In genomic region chr3:128707935-128708494, GRCh38 we compare ENCODE assay signal across 18 cellular contexts. TPM values are rescaled to one million over a fixed set of nuclear protein-coding genes. Genes with fewer than 3 reads are reported as not detected.
DNase-seq lines count a peak whose midpoint lies in the region; ATAC-seq, FAIRE-seq and TF ChIP-seq lines count a peak whose summit lies in the region.
"Had no signal": no experiment of that assay in that cellular context is flagged by ENCODE, and none has a peak within 500 bp of the region (broad histone marks: within the 10 kb centered on the region; RNA-seq: fewer than 3 reads in every experiment).

No MANE protein-coding gene starts in this region.

- H3K27ac Mint-ChIP-seq in T-helper 17 cell = peak overlapping the region; percentile 45
- H3K27ac Mint-ChIP-seq: B cell had no signal

- H4K20me1 ChIP-seq in HepG2 (ENCODE audit: insufficient read depth, low read length) (no peaks in the 10 kb centered on the region), mammary epithelial cell (ENCODE audit: insufficient read depth, low read length) (no peaks in the 10 kb centered on the region)

- DNase-seq in NCI-H510A treated with DMSO at 0.1 percent for 48 hours (lab: John Stamatoyannopoulos, UW) = peak; percentile 3
- no peak for DNase-seq in NCI-H510A (lab: John Stamatoyannopoulos, UW)
- DNase-seq in T-helper 17 cell = no peak
- DNase-seq in HepG2 (ENCODE audit: low spot score) = peak; percentile 74
- DNase-seq in small intestine = peak; percentile 19
- DNase-seq in mammary epithelial cell = no peak
- DNase-seq in tibial nerve (ENCODE audit: low spot score in 2 of 2) = no peak
- DNase-seq: Caco-2; CD4-positive, CD25-positive, alpha-beta regulatory T cell; GF-D8; GOT3; NCI-H1436; NCI-H2029 treated with DMSO at 0.1 percent for 48 hours; NCI-H524 treated with DMSO at 0.1 percent for 48 hours; RPMI8226 had no signal

- H3K4me1 ChIP-seq in HepG2 (ENCODE audit: insufficient read depth, low read length) (peaks cover 20% of the 10 kb centered on the region), small intestine (ENCODE audit: control insufficient read depth in 2 of 2, insufficient read depth in 1 of 2, low read depth in 1 of 2, low read length in 1 of 2) (no peaks in the 10 kb centered on the region), mammary epithelial cell (ENCODE audit: insufficient read depth, low read length) (peaks cover 10% of the 10 kb centered on the region), tibial nerve (no peaks in the 10 kb centered on the region)

- no peak overlapping the region for H3K9ac ChIP-seq in HepG2 (ENCODE audit: insufficient read depth, low read depth, low read length)
- H3K9ac ChIP-seq in mammary epithelial cell (ENCODE audit: insufficient read depth, low read length) = no peak overlapping the region

- no peaks in the 10 kb centered on the region for H3K36me3 Mint-ChIP-seq in T-helper 17 cell (ENCODE audit: low read depth)
- H3K36me3 Mint-ChIP-seq: CD4-positive, CD25-positive, alpha-beta regulatory T cell had no signal

- H2AFZ ChIP-seq in HepG2 (ENCODE audit: low read length) (no peak overlapping the region), mammary epithelial cell (ENCODE audit: low read depth, low read length) (no peak overlapping the region)

- H3K27me3 Mint-ChIP-seq in T-helper 17 cell = no peaks in the 10 kb centered on the region
- H3K27me3 Mint-ChIP-seq: B cell had no signal

- FAIRE-seq in HepG2 (lab: Jason Lieb, UNC) (peak; percentile 15), small intestine (lab: Jason Lieb, UNC) (no peak)

- H3K27ac ChIP-seq in HepG2 (ENCODE audit: extremely low read length, insufficient read depth, low read length) (peak overlapping the region; percentile 28), small intestine (ENCODE audit: low read depth in 1 of 2, low read length in 1 of 2) (no peak overlapping the region), mammary epithelial cell (ENCODE audit: insufficient read depth, low read depth, low read length) (no peak overlapping the region), tibial nerve (no peak overlapping the region)

- CTCF ChIA-PET in HepG2 (lab: Yijun Ruan, JAX; ENCODE audit: low intra/inter-chr PET ratio, low total read pairs) = no interaction called here
- CTCF ChIA-PET in mammary epithelial cell (lab: Charles Lee; ENCODE audit: low non-redundant PET) = no interaction called here

- no peak for ATAC-seq in T-helper 17 cell
- peak; percentile 90 for ATAC-seq in HepG2
- no peak for ATAC-seq in GM21423 (IDR thresholded peaks at IDR 0.05; ENCODE audit: unreplicated experiment)
- ATAC-seq: HCT116 had no signal

- TF ChIP-seq POLR2A in HepG2 (IDR thresholded peaks at IDR 0.05; ENCODE audit: insufficient read depth in 1 of 2, low read depth in 2 of 2, low read length in 2 of 2) (no peak), tibial nerve (IDR thresholded peaks at IDR 0.05) (no peak)

- no peaks in the 10 kb centered on the region for H3K36me3 ChIP-seq in HepG2 (replicated peaks in 1 of 2; ENCODE audit: control insufficient read depth in 1 of 2, insufficient read depth in 2 of 2, low read length in 2 of 2)
- no peaks in the 10 kb centered on the region for H3K36me3 ChIP-seq in small intestine (ENCODE audit: control insufficient read depth in 2 of 2, insufficient read depth in 2 of 2, low read length in 2 of 2)
- H3K36me3 ChIP-seq in mammary epithelial cell (ENCODE audit: insufficient read depth, low read length) = no peaks in the 10 kb centered on the region
- no peaks in the 10 kb centered on the region for H3K36me3 ChIP-seq in tibial nerve

- peak; percentile 11 to 61; a peak in 1 of 4 replicates for TF ChIP-seq EP300 in HepG2 (IDR thresholded peaks at IDR 0.05; ENCODE audit: low read depth in 2 of 2, low read length in 2 of 2)
- no peak for TF ChIP-seq EP300 in HepG2 (CRISPR knock-in tag; IDR thresholded peaks at IDR 0.05; ENCODE audit: borderline replicate concordance)
- no peak for TF ChIP-seq EP300 in tibial nerve (IDR thresholded peaks at IDR 0.05)

- dilution Hi-C loops in mammary epithelial cell (cut with HindIII; ENCODE audit: low sequenced_read_pairs) = no loop called here

- WGBS in HepG2 (ENCODE audit: low lambda C conversion rate) = 0% methylated on average over 2 of the region's 2 CpGs
- 36 to 59% (median 36%) methylated on average over 2 of the region's 2 CpGs for WGBS in small intestine, 3 donors
- WGBS in mammary epithelial cell (ENCODE audit: low coverage, missing lambda C conversion rate) = 100% methylated on average over 2 of the region's 2 CpGs
- WGBS in tibial nerve, 2 donors = 71 to 83% methylated on average over 2 of the region's 2 CpGs

- H3K9me3 ChIP-seq in T-helper 17 cell (ENCODE audit: control insufficient read depth, low read length, poor library complexity, severe bottlenecking) (no peaks in the 10 kb centered on the region), HepG2 (ENCODE audit: low read length) (no peaks in the 10 kb centered on the region), small intestine (ENCODE audit: control insufficient read depth, low read depth) (no peaks in the 10 kb centered on the region), mammary epithelial cell (replicated peaks; ENCODE audit: insufficient read depth, low read length) (no peaks in the 10 kb centered on the region), tibial nerve (no peaks in the 10 kb centered on the region)
- H3K9me3 ChIP-seq: Caco-2 had no signal

- H3K79me2 ChIP-seq in HepG2 (ENCODE audit: insufficient read depth, low read length) (no peaks in the 10 kb centered on the region), mammary epithelial cell (ENCODE audit: insufficient read depth, low read length) (no peaks in the 10 kb centered on the region)

- TF ChIP-seq RAD21 in HepG2 (CRISPR knock-in tag; IDR thresholded peaks at IDR 0.05) = no peak

- intact Hi-C loops in HepG2 (cut with micrococcal nuclease; ENCODE audit: unreplicated experiment) (no loop called here), mammary epithelial cell (cut with micrococcal nuclease) (no loop called here)

- in situ Hi-C loops in HepG2 (cut with HindIII; ENCODE audit: extremely low pct_ligation_motif_present, low pct_unique_long_range_greater_than_20kb) = no loop called here
- in situ Hi-C loops in mammary epithelial cell (cut with MboI; ENCODE audit: low sequenced_read_pairs in 2 of 2) = no loop called here

- TF ChIP-seq CTCF in HepG2 (CRISPR knock-in tag; IDR thresholded peaks at IDR 0.05) (no peak), mammary epithelial cell (conservative IDR thresholded peaks at IDR 0.05 in 1 of 2, IDR thresholded peaks at IDR 0.05 in 1 of 2; ENCODE audit: extremely low read depth in 1 of 2, insufficient read depth in 1 of 2, low read depth in 1 of 2, low read length in 2 of 2) (no peak), tibial nerve (IDR thresholded peaks at IDR 0.05) (no peak)

- no peak overlapping the region for H3K4me3 Mint-ChIP-seq in T-helper 17 cell
- H3K4me3 Mint-ChIP-seq: B cell; CD4-positive, CD25-positive, alpha-beta regulatory T cell had no signal

- H3K4me1 Mint-ChIP-seq in T-helper 17 cell = peaks cover 2% of the 10 kb centered on the region
- H3K4me1 Mint-ChIP-seq: B cell; CD4-positive, CD25-positive, alpha-beta regulatory T cell had no signal

- POLR2A ChIA-PET in HepG2 (lab: Yijun Ruan, JAX) = interaction anchor here (0.8 to 1.0 kb wide), 2 partner anchors 10 to 28 kb away, joined by 4 to 7 read pairs; no protein-coding TSS in a partner anchor

- BruUV-seq in HepG2 (replicated peaks; lab: Mats Ljungman, UMichigan) (no TSS peak), mammary epithelial cell (replicated peaks; lab: Mats Ljungman, UMichigan) (no TSS peak)

- H3K27me3 ChIP-seq in HepG2 (ENCODE audit: control insufficient read depth in 1 of 2, insufficient read depth in 2 of 2, low read length in 2 of 2) (peaks cover 4 to 9% of the 10 kb centered on the region in 2 experiments; a peak in 3 of 5 replicates), small intestine (ENCODE audit: control insufficient read depth in 2 of 2, insufficient read depth in 2 of 2, low read length in 2 of 2) (no peaks in the 10 kb centered on the region), mammary epithelial cell (ENCODE audit: insufficient read depth, low read length) (no peaks in the 10 kb centered on the region), tibial nerve (no peaks in the 10 kb centered on the region)

- H3K4me2 ChIP-seq in HepG2 (ENCODE audit: low read depth, low read length) (peak overlapping the region; percentile 30), mammary epithelial cell (ENCODE audit: insufficient read depth, low read depth, low read length) (no peak overlapping the region)

- H3K4me3 ChIP-seq in HepG2 (replicated peaks in 1 of 3; ENCODE audit: insufficient read depth in 1 of 3, low read depth in 2 of 3, low read length in 3 of 3) (no peak overlapping the region), small intestine (ENCODE audit: low read depth in 1 of 2, low read length in 2 of 2) (no peak overlapping the region), mammary epithelial cell (replicated peaks in 1 of 3; ENCODE audit: insufficient read depth in 1 of 3, low read depth in 2 of 3, low read length in 3 of 3) (no peak overlapping the region), tibial nerve (no peak overlapping the region)

RNA-seq across cellular contexts. Expression of gene RAB7A, which starts 18.0 kb away (rescaled TPM):
- total RNA-seq in T-helper 17 cell (100 to 1,000 TPM; 145 to 166 TPM), HepG2 (2016; rRNA removed; fragmentation: Illumina TruSeq; extraction: Trizol) (26.5 and 49.0 TPM in 2 replicates), mammary epithelial cell (100 to 1,000 TPM in 1 of 2 donors, 10 to 100 TPM in 1; 76.7 to 352 TPM), tibial nerve (100 to 1,000 TPM in 3 of 4 donors, 10 to 100 TPM in 1; 89.2 to 128 (median 114) TPM)
- 38.7 and 41.1 TPM in 2 replicates for total RNA-seq in HepG2 (2016; cell fraction: cytosol; rRNA removed; fragmentation: Illumina TruSeq; extraction: Trizol; ENCODE audit: low read depth)
- total RNA-seq in HepG2 (2016; cell fraction: insoluble cytoplasmic fraction; rRNA removed; fragmentation: Illumina TruSeq; extraction: Trizol) = 28.3 and 46.8 TPM in 2 replicates
- total RNA-seq in HepG2 (2016; cell fraction: membrane; rRNA removed; fragmentation: Illumina TruSeq; extraction: Trizol) = 17.9 and 21.7 TPM in 2 replicates
- total RNA-seq in HepG2 (2016; cell fraction: nucleus; rRNA removed; fragmentation: Illumina TruSeq; extraction: Trizol) = 23.4 and 24.9 TPM in 2 replicates
- polyA plus RNA-seq in HepG2 (2011; rRNA removed) (151 and 182 TPM in 2 replicates), small intestine (100 to 1,000 TPM; 141 to 167 (median 162) TPM), mammary epithelial cell (353 TPM)
- 150 and 192 TPM in 2 replicates for polyA plus RNA-seq in HepG2 (2011; cell fraction: cytosol; rRNA removed)
- 22.3 and 35.1 TPM in 2 replicates for polyA plus RNA-seq in HepG2 (2011; cell fraction: nucleus; rRNA removed)
- 113 and 143 TPM in 2 replicates for polyA plus RNA-seq in HepG2 (2012)
- 9.2 and 10.5 TPM in 2 replicates for polyA plus RNA-seq in HepG2 (2016; cell fraction: cytosol; fragmentation: Illumina TruSeq; extraction: Trizol; ENCODE audit: low read depth)
- 212 and 261 TPM in 2 replicates for polyA plus RNA-seq in HepG2 (2016; cell fraction: insoluble cytoplasmic fraction; fragmentation: Illumina TruSeq; extraction: Trizol; ENCODE audit: low read depth)
- 28.1 and 31.8 TPM in 2 replicates for polyA plus RNA-seq in HepG2 (2016; cell fraction: membrane; fragmentation: Illumina TruSeq; extraction: Trizol; ENCODE audit: low read depth)
- polyA plus RNA-seq in HepG2 (2016; cell fraction: nucleus; fragmentation: Illumina TruSeq; extraction: Trizol; ENCODE audit: insufficient read depth, low read depth) = 82.8 and 96.0 TPM in 2 replicates
- polyA minus RNA-seq in HepG2 (2011; rRNA and poly(A)+ RNA removed; ENCODE audit: low replicate concordance) = 149 and 160 TPM in 2 replicates
- 58.7 and 72.0 TPM in 2 replicates for polyA minus RNA-seq in HepG2 (2011; cell fraction: cytosol; rRNA and poly(A)+ RNA removed)
- 34.9 and 44.1 TPM in 2 replicates for polyA minus RNA-seq in HepG2 (2011; cell fraction: nucleus; rRNA and poly(A)+ RNA removed)
- 404 TPM for polyA minus RNA-seq in mammary epithelial cell

RNA-seq across cellular contexts. Expression of gene RPN1, which starts 57.4 kb away (rescaled TPM):
- total RNA-seq in T-helper 17 cell = 100 to 1,000 TPM; 117 TPM
- total RNA-seq in HepG2 (2016; rRNA removed; fragmentation: Illumina TruSeq; extraction: Trizol) = 158 and 342 TPM in 2 replicates
- total RNA-seq in HepG2 (2016; cell fraction: cytosol; rRNA removed; fragmentation: Illumina TruSeq; extraction: Trizol; ENCODE audit: low read depth) = 95.2 and 99.3 TPM in 2 replicates
- total RNA-seq in HepG2 (2016; cell fraction: insoluble cytoplasmic fraction; rRNA removed; fragmentation: Illumina TruSeq; extraction: Trizol) = 156 and 336 TPM in 2 replicates
- 158 and 173 TPM in 2 replicates for total RNA-seq in HepG2 (2016; cell fraction: membrane; rRNA removed; fragmentation: Illumina TruSeq; extraction: Trizol)
- total RNA-seq in HepG2 (2016; cell fraction: nucleus; rRNA removed; fragmentation: Illumina TruSeq; extraction: Trizol) = 246 and 283 TPM in 2 replicates
- 243 and 290 TPM in 2 replicates for polyA plus RNA-seq in HepG2 (2011; rRNA removed)
- polyA plus RNA-seq in HepG2 (2011; cell fraction: cytosol; rRNA removed) = 241 and 251 TPM in 2 replicates
- 102 and 103 TPM in 2 replicates for polyA plus RNA-seq in HepG2 (2011; cell fraction: nucleus; rRNA removed)
- 136 and 184 TPM in 2 replicates for polyA plus RNA-seq in HepG2 (2012)
- polyA plus RNA-seq in HepG2 (2016; cell fraction: cytosol; fragmentation: Illumina TruSeq; extraction: Trizol; ENCODE audit: low read depth) = 84.9 and 88.7 TPM in 2 replicates
- polyA plus RNA-seq in HepG2 (2016; cell fraction: insoluble cytoplasmic fraction; fragmentation: Illumina TruSeq; extraction: Trizol; ENCODE audit: low read depth) = 124 and 131 TPM in 2 replicates
- 106 and 122 TPM in 2 replicates for polyA plus RNA-seq in HepG2 (2016; cell fraction: membrane; fragmentation: Illumina TruSeq; extraction: Trizol; ENCODE audit: low read depth)
- 289 and 294 TPM in 2 replicates for polyA plus RNA-seq in HepG2 (2016; cell fraction: nucleus; fragmentation: Illumina TruSeq; extraction: Trizol; ENCODE audit: insufficient read depth, low read depth)
- 467 and 766 TPM in 2 replicates for polyA minus RNA-seq in HepG2 (2011; rRNA and poly(A)+ RNA removed; ENCODE audit: low replicate concordance)
- polyA minus RNA-seq in HepG2 (2011; cell fraction: cytosol; rRNA and poly(A)+ RNA removed) = 220 and 227 TPM in 2 replicates
- polyA minus RNA-seq in HepG2 (2011; cell fraction: nucleus; rRNA and poly(A)+ RNA removed) = 116 and 127 TPM in 2 replicates
- polyA plus RNA-seq in small intestine = 100 to 1,000 TPM in 1 of 3 donors, 10 to 100 TPM in 2; 43.2 to 270 (median 55.4) TPM
- 100 to 1,000 TPM; 206 to 305 TPM for total RNA-seq in mammary epithelial cell
- polyA plus RNA-seq in mammary epithelial cell = 317 TPM
- polyA minus RNA-seq in mammary epithelial cell = 414 TPM
- 100 to 1,000 TPM; 173 to 255 (median 204) TPM for total RNA-seq in tibial nerve

Comparison
In these comparisons a context has a peak if more than half of its experiments do, and no peak if none do; other contexts are left out.
1. DNase-seq: peak in NCI-H510A treated with DMSO at 0.1 percent for 48 hours (single experiment), HepG2 (single experiment) and small intestine (single experiment); none in NCI-H510A (single experiment), T-helper 17 cell (0 of 3), mammary epithelial cell (single experiment) and tibial nerve (0 of 2).